15 cellular contexts compared by ENCODE assay signal in the genomic region with DNA sequence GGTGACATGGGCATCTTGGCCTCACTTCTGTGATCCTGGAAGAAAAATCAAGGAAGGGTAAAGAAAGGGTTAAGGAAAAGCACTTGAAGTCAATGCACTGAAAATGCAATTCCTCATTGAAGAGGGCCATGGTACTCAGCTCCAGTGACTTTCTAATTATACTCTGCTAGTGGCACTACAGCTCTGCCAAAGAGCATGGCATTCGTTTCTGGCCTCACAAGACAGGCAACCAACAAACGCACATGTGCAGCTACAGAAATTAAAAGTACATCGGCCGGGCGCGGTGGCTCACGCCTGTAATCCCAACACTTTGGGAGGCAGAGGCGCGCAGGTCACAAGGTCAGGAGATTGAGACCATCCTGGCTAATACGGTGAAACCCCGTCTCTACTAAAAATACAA.
"Had no signal": no experiment of that assay in that cellular context is flagged by ENCODE, and none has a peak within 500 bp of the region (broad histone marks: within the 10 kb centered on the region; RNA-seq: fewer than 3 reads in every experiment).

No MANE protein-coding gene starts in this region.

- H3K36me3 ChIP-seq: ascending aorta had no signal

- H3K4me3 ChIP-seq: ascending aorta had no signal

- H3K27me3 Mint-ChIP-seq: activated naive CD4-positive, alpha-beta T cell treated with anti-CD3 and anti-CD28 coated beads, Interleukin-2, amount 50 U/mL, for 24 hours had no signal

- H3K9me3 ChIP-seq: ascending aorta had no signal

- H3K27me3 ChIP-seq: ascending aorta had no signal

- H3K4me1 Mint-ChIP-seq: activated naive CD4-positive, alpha-beta T cell treated with anti-CD3 and anti-CD28 coated beads, Interleukin-2, amount 50 U/mL, for 24 hours; stimulated activated effector memory CD8-positive, alpha-beta T cell treated with anti-CD3 and anti-CD28 coated beads, Interleukin-12 subunit alpha, Interleukin-12 subunit beta, amount 100 ng/mL, for 72 hours had no signal

- H3K4me3 Mint-ChIP-seq: activated naive CD4-positive, alpha-beta T cell treated with anti-CD3 and anti-CD28 coated beads, Interleukin-2, amount 50 U/mL, for 24 hours; neural crest cell; stimulated activated effector memory CD8-positive, alpha-beta T cell treated with anti-CD3 and anti-CD28 coated beads, Interleukin-12 subunit alpha, Interleukin-12 subunit beta, amount 100 ng/mL, for 72 hours; T-helper 1 cell treated with Interleukin-12 subunit alpha and Interleukin-12 subunit beta and Interleukin-4 antibody, amounts not matched to agents 30 μg/mL and 1 μg/mL, for 36 hours had no signal

- ATAC-seq: sciatic nerve; stimulated activated effector memory CD8-positive, alpha-beta T cell treated with anti-CD3 and anti-CD28 coated beads, Interleukin-12 subunit alpha, Interleukin-12 subunit beta, amount 100 ng/mL, for 72 hours had no signal

- DNase-seq: activated CD4-positive, alpha-beta T cell treated with anti-CD3 and anti-CD28 coated beads for 1 hour; activated CD4-positive, alpha-beta T cell treated with anti-CD3 and anti-CD28 coated beads, Interleukin-2, amount 50 U/mL, for 48 hours; activated gamma-delta T cell; effector memory CD4-positive, alpha-beta T cell; foreskin fibroblast; hypothalamus; islet precursor cell; stimulated activated CD4-positive, alpha-beta T cell treated with anti-CD3 and anti-CD28 coated beads, Interleukin-4, amount 100 ng/mL, for 24 hours had no signal

- H3K36me3 Mint-ChIP-seq: activated naive CD4-positive, alpha-beta T cell treated with anti-CD3 and anti-CD28 coated beads, Interleukin-2, amount 50 U/mL, for 24 hours; stimulated activated effector memory CD8-positive, alpha-beta T cell treated with anti-CD3 and anti-CD28 coated beads, Interleukin-12 subunit alpha, Interleukin-12 subunit beta, amount 100 ng/mL, for 72 hours had no signal

- H3K9me3 Mint-ChIP-seq: activated naive CD4-positive, alpha-beta T cell treated with anti-CD3 and anti-CD28 coated beads, Interleukin-2, amount 50 U/mL, for 24 hours; stimulated activated effector memory CD8-positive, alpha-beta T cell treated with anti-CD3 and anti-CD28 coated beads, Interleukin-12 subunit alpha, Interleukin-12 subunit beta, amount 100 ng/mL, for 72 hours; T-helper 1 cell treated with Interleukin-12 subunit alpha and Interleukin-12 subunit beta and Interleukin-4 antibody, amounts not matched to agents 30 μg/mL and 1 μg/mL, for 36 hours had no signal

- H3K27ac Mint-ChIP-seq: activated naive CD4-positive, alpha-beta T cell treated with anti-CD3 and anti-CD28 coated beads, Interleukin-2, amount 50 U/mL, for 24 hours; stimulated activated effector memory CD8-positive, alpha-beta T cell treated with anti-CD3 and anti-CD28 coated beads, Interleukin-12 subunit alpha, Interleukin-12 subunit beta, amount 100 ng/mL, for 72 hours; T-helper 1 cell treated with Interleukin-12 subunit alpha and Interleukin-12 subunit beta and Interleukin-4 antibody, amounts not matched to agents 30 μg/mL and 1 μg/mL, for 36 hours had no signal

- H3K27ac ChIP-seq: ascending aorta, VCaP had no signal
